Comparison of ENCODE assay signal across 7 cellular contexts in the genomic region with DNA sequence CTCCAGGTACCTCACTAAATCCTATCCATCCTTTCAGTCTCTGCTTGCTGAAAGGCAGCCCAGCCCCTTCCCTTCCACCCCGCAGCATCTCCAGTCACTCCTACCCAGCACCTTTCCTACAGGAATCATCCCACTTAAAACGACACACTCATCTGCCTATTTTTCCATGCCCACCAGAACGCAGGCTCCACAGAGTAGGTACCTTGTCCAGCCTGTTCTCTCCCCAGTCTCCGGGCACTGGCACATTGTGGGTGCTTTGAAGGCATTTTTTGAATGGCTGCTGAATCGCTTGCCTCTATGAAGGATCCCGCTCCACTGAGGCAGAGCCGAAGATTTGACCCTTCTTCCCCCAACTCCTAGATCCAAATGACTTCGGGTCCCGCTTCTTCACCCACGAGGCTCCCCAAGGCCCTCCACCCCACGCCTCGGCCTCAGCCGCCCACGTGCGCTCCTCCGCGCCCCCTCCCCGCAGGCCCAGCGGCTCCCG. TPM values are rescaled to one million over a fixed set of nuclear protein-coding genes. Genes with fewer than 3 reads are reported as not detected.
DNase-seq lines count a peak whose midpoint lies in the region; TF ChIP-seq lines count a peak whose summit lies in the region.
"Had no signal": no experiment of that assay in that cellular context is flagged by ENCODE, and none has a peak within 500 bp of the region (broad histone marks: within the 10 kb centered on the region; RNA-seq: fewer than 3 reads in every experiment).

No MANE protein-coding gene starts in this region.

- H3K4me3 Mint-ChIP-seq in Caco-2 (ENCODE audit: unreplicated experiment) (peak overlapping the region; percentile 78), mesothelial cell of epicardium (peak overlapping the region; percentile 14)
- peak overlapping the region; percentile 18 for H3K4me3 Mint-ChIP-seq in activated CD4-positive, alpha-beta memory T cell treated with anti-CD3 and anti-CD28 coated beads for 36 hours

- H3K36me3 Mint-ChIP-seq in Caco-2 (ENCODE audit: insufficient read depth, unreplicated experiment) (no peaks in the 10 kb centered on the region), mesothelial cell of epicardium (no peaks in the 10 kb centered on the region)
- no peaks in the 10 kb centered on the region for H3K36me3 Mint-ChIP-seq in activated CD4-positive, alpha-beta memory T cell treated with anti-CD3 and anti-CD28 coated beads for 36 hours

- TSS peak; percentile 37 for BruUV-seq in Caco-2 (replicated peaks; lab: Mats Ljungman, UMichigan)

- CTCF ChIA-PET in Caco-2 (lab: Charles Lee), result interaction anchor here (1.0 to 1.4 kb wide), 5 partner anchors 21 to 114 kb away, joined by 3 to 8 read pairs (median 5); no protein-coding TSS in a partner anchor
- CTCF ChIA-PET in activated CD4-positive, alpha-beta memory T cell treated with anti-CD3 and anti-CD28 coated beads for 36 hours (lab: Charles Lee), result no interaction called here

- POLR2A ChIA-PET in Caco-2 (lab: Charles Lee), result interaction anchor here (1.5 kb wide), 1 partner anchor 52 kb away, joined by 24 read pairs; a partner anchor contains a TSS
- POLR2A ChIA-PET in activated CD4-positive, alpha-beta memory T cell treated with anti-CD3 and anti-CD28 coated beads for 36 hours (lab: Charles Lee), result no interaction called here

- H3K36me3 ChIP-seq in Caco-2 (ENCODE audit: control insufficient read depth, insufficient read depth, low read length) (no peaks in the 10 kb centered on the region; the same call in 1 of the 2 replicates), BE2C (no peaks in the 10 kb centered on the region)

- no peaks in the 10 kb centered on the region for H3K27me3 ChIP-seq in Caco-2 (replicated peaks; ENCODE audit: control insufficient read depth, insufficient read depth, low read length)
- peaks cover 77% of the 10 kb centered on the region for H3K27me3 ChIP-seq in BE2C

- H3K4me1 Mint-ChIP-seq in Caco-2 (ENCODE audit: low read depth, unreplicated experiment) (peaks cover 7% of the 10 kb centered on the region), mesothelial cell of epicardium (peaks cover 8% of the 10 kb centered on the region)
- peaks cover 6% of the 10 kb centered on the region for H3K4me1 Mint-ChIP-seq in activated CD4-positive, alpha-beta memory T cell treated with anti-CD3 and anti-CD28 coated beads for 36 hours (ENCODE audit: low read depth)

- intact Hi-C loops in Caco-2 (cut with micrococcal nuclease; ENCODE audit: unreplicated experiment), result no loop called here
- intact Hi-C loops in activated CD4-positive, alpha-beta memory T cell treated with anti-CD3 and anti-CD28 coated beads for 36 hours (cut with micrococcal nuclease), result loop anchor here (10.0 kb wide), 1 partner anchor 132 kb away; no protein-coding TSS in a partner anchor

- DNase-seq in Caco-2 (no peak), mesothelial cell of epicardium (ENCODE audit: low spot score in 2 of 2, unreplicated experiment in 2 of 2) (no peak), cerebellar nuclear complex (lab: John Stamatoyannopoulos, UW) (no peak), GM13976 (ENCODE audit: low spot score) (no peak), BE2C (no peak)
- DNase-seq in activated CD4-positive, alpha-beta memory T cell treated with anti-CD3 and anti-CD28 coated beads for 36 hours, result no peak

- H3K9me3 ChIP-seq in Caco-2 (no peaks in the 10 kb centered on the region), BE2C (peaks cover 6% of the 10 kb centered on the region)

- H3K27me3 Mint-ChIP-seq in Caco-2 (ENCODE audit: insufficient read depth, unreplicated experiment) (peaks cover 3% of the 10 kb centered on the region), mesothelial cell of epicardium (ENCODE audit: low read depth) (peaks cover 97% of the 10 kb centered on the region)
- H3K27me3 Mint-ChIP-seq in activated CD4-positive, alpha-beta memory T cell treated with anti-CD3 and anti-CD28 coated beads for 36 hours, result peaks cover 62% of the 10 kb centered on the region

- H3K4me3 ChIP-seq in Caco-2 (ENCODE audit: low read depth, low read length) (peak overlapping the region; percentile 72), BE2C (ENCODE audit: low read depth, low read length) (no peak overlapping the region; the same call in 1 of the 2 replicates)

- H3K4me1 ChIP-seq in Caco-2, result peaks cover 10% of the 10 kb centered on the region; the same call in 1 of the 2 replicates
- peaks cover 3% of the 10 kb centered on the region for H3K4me1 ChIP-seq in BE2C

- H3K9me3 Mint-ChIP-seq in Caco-2 (ENCODE audit: unreplicated experiment) (no peaks in the 10 kb centered on the region), mesothelial cell of epicardium (no peaks in the 10 kb centered on the region)
- H3K9me3 Mint-ChIP-seq in activated CD4-positive, alpha-beta memory T cell treated with anti-CD3 and anti-CD28 coated beads for 36 hours, result no peaks in the 10 kb centered on the region

- no peak for TF ChIP-seq CTCF in Caco-2 (IDR thresholded peaks at IDR 0.05; ENCODE audit: insufficient read depth in 1 of 2, low read depth in 1 of 2, low read length in 1 of 2, severe bottlenecking in 1 of 2, unreplicated experiment in 1 of 2)
- TF ChIP-seq CTCF in mesothelial cell of epicardium (IDR thresholded peaks at IDR 0.05; ENCODE audit: unreplicated experiment), result no peak
- no peak for TF ChIP-seq CTCF in GM13976 (IDR thresholded peaks at IDR 0.05; ENCODE audit: borderline replicate concordance, control extremely low read depth, extremely low read depth, insufficient read depth, missing control alignments)
- no peak for TF ChIP-seq CTCF in BE2C (IDR thresholded peaks at IDR 0.05; ENCODE audit: low read depth, low read length)

- peak overlapping the region; percentile 49 for H3K27ac Mint-ChIP-seq in Caco-2 (ENCODE audit: unreplicated experiment)
- H3K27ac Mint-ChIP-seq in activated CD4-positive, alpha-beta memory T cell treated with anti-CD3 and anti-CD28 coated beads for 36 hours, result no peak overlapping the region
- no peak overlapping the region for H3K27ac Mint-ChIP-seq in mesothelial cell of epicardium

- in situ Hi-C loops in GM13976 (cut with MboI; ENCODE audit: low sequenced_read_pairs, unreplicated experiment), result no loop called here

RNA-seq across cellular contexts. Expression of a gene that starts 15.6 kb away (rescaled TPM):
- total RNA-seq in Caco-2 (2022), result 6.1 and 7.6 TPM in 2 replicates
- not detected for total RNA-seq in activated CD4-positive, alpha-beta memory T cell treated with anti-CD3 and anti-CD28 coated beads for 36 hours
- total RNA-seq in mesothelial cell of epicardium, result 0.09 TPM in 1 of 3 replicates, not detected in the others
- 0.17 TPM for polyA plus RNA-seq in BE2C (2012; ENCODE audit: insufficient read depth, insufficient read length, low read depth)

RNA-seq across cellular contexts. Expression of a gene that starts 51.5 kb away (rescaled TPM):
- total RNA-seq in Caco-2 (2022) (20.6 and 23.1 TPM in 2 replicates), mesothelial cell of epicardium (16.7 to 22.1 TPM (median 20.5 TPM) in 3 replicates)
- total RNA-seq in activated CD4-positive, alpha-beta memory T cell treated with anti-CD3 and anti-CD28 coated beads for 36 hours, result 10 to 100 TPM; 25.1 to 25.9 TPM
- 57.4 TPM for polyA plus RNA-seq in BE2C (2012; ENCODE audit: insufficient read depth, insufficient read length, low read depth)

RNA-seq across cellular contexts. Expression of a gene that starts 51.5 kb away (rescaled TPM):
- total RNA-seq in Caco-2 (2022), result 61.7 and 64.6 TPM in 2 replicates
- total RNA-seq in activated CD4-positive, alpha-beta memory T cell treated with anti-CD3 and anti-CD28 coated beads for 36 hours, result 10 to 100 TPM; 47.2 to 52.5 TPM
- 38.7 to 39.9 TPM (median 39.2 TPM) in 3 replicates for total RNA-seq in mesothelial cell of epicardium
- polyA plus RNA-seq in BE2C (2012; ENCODE audit: insufficient read depth, insufficient read length, low read depth), result 41.2 TPM

RNA-seq across cellular contexts. Expression of a gene that starts 53.4 kb away (rescaled TPM):
- not detected in 2 replicates for total RNA-seq in Caco-2 (2022)
- total RNA-seq in activated CD4-positive, alpha-beta memory T cell treated with anti-CD3 and anti-CD28 coated beads for 36 hours, result not detected
- not detected in 3 replicates for total RNA-seq in mesothelial cell of epicardium
- not detected for polyA plus RNA-seq in BE2C (2012; ENCODE audit: insufficient read depth, insufficient read length, low read depth)
- total RNA-seq: M059J had no signal

RNA-seq across cellular contexts. Expression of a gene that starts 53.6 kb away (rescaled TPM):
- total RNA-seq in Caco-2 (2022) (58.0 and 63.5 TPM in 2 replicates), mesothelial cell of epicardium (37.1 to 38.8 TPM (median 37.7 TPM) in 3 replicates)
- 10 to 100 TPM; 48.3 to 53.3 TPM for total RNA-seq in activated CD4-positive, alpha-beta memory T cell treated with anti-CD3 and anti-CD28 coated beads for 36 hours
- 171 TPM for polyA plus RNA-seq in BE2C (2012; ENCODE audit: insufficient read depth, insufficient read length, low read depth)

Comparison
In these comparisons a context has a peak if more than half of its experiments do, and no peak if none do; other contexts are left out.
1. H3K4me3 Mint-ChIP-seq: peak in every context shown above with its lines; median percentile 78 in Caco-2; 18 in activated CD4-positive, alpha-beta memory T cell treated with anti-CD3 and anti-CD28 coated beads for 36 hours; 14 in mesothelial cell of epicardium.